Comparison of ENCODE assay signal across 8 cellular contexts in genomic region chr5:141811287-141812155, GRCh38.
DNase-seq lines count a peak whose midpoint lies in the region; ATAC-seq and TF ChIP-seq lines count a peak whose summit lies in the region.

No MANE protein-coding gene starts in this region.

- no peak overlapping the region for H3K27ac ChIP-seq in right atrium auricular region

- peak; percentile 59 for ATAC-seq in GM19467 (IDR thresholded peaks at IDR 0.05; ENCODE audit: unreplicated experiment)

- DNase-seq in Caco-2: peak in 1 of 2 experiments; percentile 22
- DNase-seq in NCI-H146 (lab: John Stamatoyannopoulos, UW): peak; percentile 62
- peak; percentile 25 for DNase-seq in activated naive CD4-positive, alpha-beta T cell treated with anti-CD3 and anti-CD28 coated beads for 36 hours
- no peak for DNase-seq in right atrium auricular region (ENCODE audit: low spot score)
- DNase-seq in stimulated activated CD4-positive, alpha-beta T cell treated with anti-CD3 and anti-CD28 coated beads, Interleukin-4, amount 100 ng/mL, for 1 hour: peak; percentile 17
- no peak for DNase-seq in GOT3 (lab: John Stamatoyannopoulos, UW)
- no peak for DNase-seq in AG08396 (ENCODE audit: low spot score)

- POLR2A ChIA-PET in Caco-2 (lab: Charles Lee): no interaction called here

- H3K4me1 Mint-ChIP-seq in Caco-2 (ENCODE audit: low read depth, unreplicated experiment): no peaks in the 10 kb centered on the region
- no peaks in the 10 kb centered on the region for H3K4me1 Mint-ChIP-seq in activated naive CD4-positive, alpha-beta T cell treated with anti-CD3 and anti-CD28 coated beads for 36 hours (ENCODE audit: low read depth)

- H3K27ac Mint-ChIP-seq in Caco-2 (ENCODE audit: unreplicated experiment): no peak overlapping the region
- no peak overlapping the region for H3K27ac Mint-ChIP-seq in activated naive CD4-positive, alpha-beta T cell treated with anti-CD3 and anti-CD28 coated beads for 36 hours

- H3K36me3 ChIP-seq in Caco-2 (ENCODE audit: control insufficient read depth, insufficient read depth, low read length) (no peaks in the 10 kb centered on the region), right atrium auricular region (no peaks in the 10 kb centered on the region)

- H3K4me3 ChIP-seq in Caco-2 (ENCODE audit: low read depth, low read length) (no peak overlapping the region), right atrium auricular region (no peak overlapping the region)

- no peaks in the 10 kb centered on the region for H3K36me3 Mint-ChIP-seq in Caco-2 (ENCODE audit: insufficient read depth, unreplicated experiment)
- H3K36me3 Mint-ChIP-seq in activated naive CD4-positive, alpha-beta T cell treated with anti-CD3 and anti-CD28 coated beads for 36 hours (ENCODE audit: low read depth): no peaks in the 10 kb centered on the region

- intact Hi-C loops in Caco-2 (cut with micrococcal nuclease; ENCODE audit: unreplicated experiment): loop anchor here (5.0 kb wide), 1 partner anchor 54 kb away; no protein-coding TSS in a partner anchor
- intact Hi-C loops in activated naive CD4-positive, alpha-beta T cell treated with anti-CD3 and anti-CD28 coated beads for 36 hours (cut with micrococcal nuclease): no loop called here

- H3K4me1 ChIP-seq in Caco-2 (no peaks in the 10 kb centered on the region), right atrium auricular region (peaks cover 0 to 40% of the 10 kb centered on the region in 2 donors)

- CTCF ChIA-PET in Caco-2 (lab: Charles Lee): interaction anchor here (0.6 to 1.9 kb wide), 5 partner anchors 31 to 120 kb away, joined by 3 to 8 read pairs (median 3); no protein-coding TSS in a partner anchor
- CTCF ChIA-PET in activated naive CD4-positive, alpha-beta T cell treated with anti-CD3 and anti-CD28 coated beads for 36 hours (lab: Charles Lee): interaction anchor here (0.6 to 7.4 kb wide), 15 partner anchors 9 to 874 kb away, joined by 3 to 50 read pairs (median 3); partner anchors contain the start of genes FGF1, PCDH1 and RNF14

- H3K27me3 Mint-ChIP-seq in Caco-2 (ENCODE audit: insufficient read depth, unreplicated experiment): peaks cover 15% of the 10 kb centered on the region
- peaks cover 44% of the 10 kb centered on the region for H3K27me3 Mint-ChIP-seq in activated naive CD4-positive, alpha-beta T cell treated with anti-CD3 and anti-CD28 coated beads for 36 hours (ENCODE audit: low read depth)

- no TSS peak for BruUV-seq in Caco-2 (replicated peaks; lab: Mats Ljungman, UMichigan)

- H3K9me3 Mint-ChIP-seq in Caco-2 (ENCODE audit: unreplicated experiment): no peaks in the 10 kb centered on the region
- no peaks in the 10 kb centered on the region for H3K9me3 Mint-ChIP-seq in activated naive CD4-positive, alpha-beta T cell treated with anti-CD3 and anti-CD28 coated beads for 36 hours

- H3K4me3 Mint-ChIP-seq in Caco-2 (ENCODE audit: unreplicated experiment): no peak overlapping the region
- H3K4me3 Mint-ChIP-seq in activated naive CD4-positive, alpha-beta T cell treated with anti-CD3 and anti-CD28 coated beads for 36 hours: no peak overlapping the region

- H3K27me3 ChIP-seq in Caco-2 (replicated peaks; ENCODE audit: control insufficient read depth, insufficient read depth, low read length): peaks cover 1% of the 10 kb centered on the region; the same call in 1 of the 2 replicates
- H3K27me3 ChIP-seq in right atrium auricular region: no peaks in the 10 kb centered on the region

- H3K9me3 ChIP-seq in Caco-2: no peaks in the 10 kb centered on the region
- H3K9me3 ChIP-seq in right atrium auricular region: no peaks in the 10 kb centered on the region

- TF ChIP-seq CTCF in Caco-2 (IDR thresholded peaks at IDR 0.05; ENCODE audit: insufficient read depth in 1 of 2, low read depth in 1 of 2, low read length in 1 of 2, severe bottlenecking in 1 of 2, unreplicated experiment in 1 of 2): peak; percentile 78 to 83
- peak; percentile 27 to 56 for TF ChIP-seq CTCF in right atrium auricular region (IDR thresholded peaks at IDR 0.05)

Comparison
In these comparisons a context has a peak if more than half of its experiments do, and no peak if none do; other contexts are left out.
1. DNase-seq: peak in NCI-H146 (single experiment), activated naive CD4-positive, alpha-beta T cell treated with anti-CD3 and anti-CD28 coated beads for 36 hours (single experiment) and stimulated activated CD4-positive, alpha-beta T cell treated with anti-CD3 and anti-CD28 coated beads, Interleukin-4, amount 100 ng/mL, for 1 hour (single experiment); none in right atrium auricular region (single experiment), GOT3 (single experiment) and AG08396 (single experiment).